In genomic region chr4:174275101-174275500, GRCh38 we compare ENCODE assay signal across 27 cellular contexts.
"Had no signal": no experiment of that assay in that cellular context is flagged by ENCODE, and none has a peak within 500 bp of the region (broad histone marks: within the 10 kb centered on the region; RNA-seq: fewer than 3 reads in every experiment).

No MANE protein-coding gene starts in this region.

- H3K27ac ChIP-seq: adrenal gland, KMS-11, SK-N-MC, VCaP had no signal

- DNase-seq: activated CD4-positive, CD25-positive, alpha-beta regulatory T cell; activated CD8-positive, alpha-beta memory T cell treated with anti-CD3 and anti-CD28 coated beads, Interleukin-2, amount 50 U/mL, for 48 hours; activated CD8-positive, alpha-beta T cell treated with anti-CD3 and anti-CD28 coated beads, Interleukin-2, amount 10 ng/mL, durations not matched to agents 7 days and 5 days; activated naive CD4-positive, alpha-beta T cell treated with anti-CD3 and anti-CD28 coated beads, Interleukin-2, amount 50 U/mL, for 16 hours; activated naive CD8-positive, alpha-beta T cell treated with anti-CD3 and anti-CD28 coated beads, Interleukin-2, amount 10 ng/mL, durations not matched to agents 7 days and 5 days; activated T-cell treated with anti-CD3 and anti-CD28 coated beads, Interleukin-2, amount 50 U/mL, for 24 hours; adrenal gland; anterior cingulate cortex; MM.1S; NCI-H1105; NCI-H1436; NCI-H187 treated with DMSO at 0.1 percent for 48 hours; NCI-H2171; NCI-H2227 treated with DMSO at 0.1 percent for 48 hours; NCI-H446 treated with DMSO at 0.1 percent for 48 hours; NCI-H524 treated with DMSO at 0.1 percent for 48 hours; NK-92 treated with Interleukin-12 subunit alpha and Interleukin-12 subunit beta, amount 100 ng/mL, for 24 hours; OCI-M1; RPMI8226; T-cell; T-helper 2 cell; T1000 had no signal

- H3K4me3 ChIP-seq: adrenal gland, SK-N-MC had no signal

- H3K27me3 ChIP-seq: adrenal gland had no signal

- H3K36me3 ChIP-seq: adrenal gland had no signal

- ATAC-seq: activated CD8-positive, alpha-beta T cell treated with anti-CD3 and anti-CD28 coated beads, Interleukin-2, amount 10 ng/mL, durations not matched to agents 7 days and 5 days; Panc1; Right ventricle myocardium inferior; T-cell had no signal

- H3K9me3 ChIP-seq: adrenal gland had no signal

- H3K9me3 Mint-ChIP-seq: activated T-cell treated with anti-CD3 and anti-CD28 coated beads, Interleukin-2, amount 50 U/mL, for 24 hours; T-cell had no signal

- H3K4me3 Mint-ChIP-seq: activated CD8-positive, alpha-beta T cell treated with anti-CD3 and anti-CD28 coated beads, Interleukin-2, amount 10 ng/mL, durations not matched to agents 7 days and 5 days; activated naive CD8-positive, alpha-beta T cell treated with anti-CD3 and anti-CD28 coated beads, Interleukin-2, amount 10 ng/mL, durations not matched to agents 7 days and 5 days; activated T-cell treated with anti-CD3 and anti-CD28 coated beads, Interleukin-2, amount 50 U/mL, for 24 hours; T-cell had no signal

- H3K27me3 Mint-ChIP-seq: activated naive CD8-positive, alpha-beta T cell treated with anti-CD3 and anti-CD28 coated beads, Interleukin-2, amount 10 ng/mL, durations not matched to agents 7 days and 5 days; activated T-cell treated with anti-CD3 and anti-CD28 coated beads, Interleukin-2, amount 50 U/mL, for 24 hours; T-cell had no signal

- H3K27ac Mint-ChIP-seq: activated CD8-positive, alpha-beta T cell treated with anti-CD3 and anti-CD28 coated beads, Interleukin-2, amount 10 ng/mL, durations not matched to agents 7 days and 5 days; activated naive CD8-positive, alpha-beta T cell treated with anti-CD3 and anti-CD28 coated beads, Interleukin-2, amount 10 ng/mL, durations not matched to agents 7 days and 5 days; activated T-cell treated with anti-CD3 and anti-CD28 coated beads, Interleukin-2, amount 50 U/mL, for 24 hours; T-cell had no signal
